ENCODE assay signal across 9 cellular contexts in genomic region chr19:6802336-6803035, GRCh38. TPM values are rescaled to one million over a fixed set of nuclear protein-coding genes. Genes with fewer than 3 reads are reported as not detected.
DNase-seq lines count a peak whose midpoint lies in the region; ATAC-seq and TF ChIP-seq lines count a peak whose summit lies in the region.
"Had no signal": no experiment of that assay in that cellular context is flagged by ENCODE, and none has a peak within 500 bp of the region (broad histone marks: within the 10 kb centered on the region; RNA-seq: fewer than 3 reads in every experiment).

No MANE protein-coding gene starts in this region.

- H3K4me1 ChIP-seq in naive thymus-derived CD4-positive, alpha-beta T cell (ENCODE audit: control insufficient read depth in 2 of 2, insufficient read depth in 2 of 2, low read length in 2 of 2): peaks cover 28 to 31% of the 10 kb centered on the region in 2 donors
- H3K4me1 ChIP-seq in thoracic aorta (ENCODE audit: control insufficient read depth in 1 of 2, low read depth in 2 of 2): peaks cover 4 to 23% of the 10 kb centered on the region in 2 donors

- TF ChIP-seq CTCF in thoracic aorta (IDR thresholded peaks at IDR 0.05): no peak

- intact Hi-C loops in naive thymus-derived CD4-positive, alpha-beta T cell (cut with micrococcal nuclease): loop anchor here (1.0 to 5.0 kb wide), 4 partner anchors 12 to 395 kb away; no protein-coding TSS in a partner anchor

- TF ChIP-seq POLR2A in GM15510 (IDR thresholded peaks at IDR 0.05; ENCODE audit: borderline replicate concordance, extremely low read depth, insufficient read length): peak; percentile 43

- H3K4me3 ChIP-seq in naive thymus-derived CD4-positive, alpha-beta T cell (ENCODE audit: low read length): peak overlapping the region; percentile 35
- H3K4me3 ChIP-seq in thoracic aorta: peak overlapping the region; percentile 70

- no peaks in the 10 kb centered on the region for H3K36me3 ChIP-seq in naive thymus-derived CD4-positive, alpha-beta T cell (ENCODE audit: control insufficient read depth in 2 of 3, insufficient read depth in 3 of 3, low read length in 3 of 3)
- no peaks in the 10 kb centered on the region for H3K36me3 ChIP-seq in thoracic aorta

- H3K27me3 Mint-ChIP-seq in activated naive CD8-positive, alpha-beta T cell treated with anti-CD3 and anti-CD28 coated beads for 36 hours: no peaks in the 10 kb centered on the region
- H3K27me3 Mint-ChIP-seq in naive thymus-derived CD4-positive, alpha-beta T cell: no peaks in the 10 kb centered on the region

- H3K4me1 Mint-ChIP-seq in activated naive CD8-positive, alpha-beta T cell treated with anti-CD3 and anti-CD28 coated beads for 36 hours: peaks cover 64% of the 10 kb centered on the region
- H3K4me1 Mint-ChIP-seq in naive thymus-derived CD4-positive, alpha-beta T cell: peaks cover 45 to 84% (median 66%) of the 10 kb centered on the region in 7 donors

- ATAC-seq in HG03103 (IDR thresholded peaks at IDR 0.05; ENCODE audit: low read depth, unreplicated experiment) (peak; percentile 49), thoracic aorta (ENCODE audit: insufficient number of reproducible peaks, low FRiP score, low read depth) (no peak)
- ATAC-seq in naive thymus-derived CD4-positive, alpha-beta T cell: peak; percentile 80

- peak overlapping the region; percentile 88 for H3K4me3 Mint-ChIP-seq in activated naive CD8-positive, alpha-beta T cell treated with anti-CD3 and anti-CD28 coated beads for 36 hours
- peak overlapping the region; percentile 73 to 99 (median 93) for H3K4me3 Mint-ChIP-seq in naive thymus-derived CD4-positive, alpha-beta T cell

- H3K27me3 ChIP-seq in naive thymus-derived CD4-positive, alpha-beta T cell (ENCODE audit: control insufficient read depth in 2 of 2, insufficient read depth in 2 of 2, low read length in 2 of 2): no peaks in the 10 kb centered on the region
- H3K27me3 ChIP-seq in thoracic aorta (replicated peaks; ENCODE audit: insufficient read depth): no peaks in the 10 kb centered on the region

- peaks cover 44% of the 10 kb centered on the region for H3K36me3 Mint-ChIP-seq in activated naive CD8-positive, alpha-beta T cell treated with anti-CD3 and anti-CD28 coated beads for 36 hours
- peaks cover 0 to 38% (median 3%) of the 10 kb centered on the region in 5 donors for H3K36me3 Mint-ChIP-seq in naive thymus-derived CD4-positive, alpha-beta T cell

- CTCF ChIA-PET in naive thymus-derived CD4-positive, alpha-beta T cell (lab: Charles Lee): interaction anchor here (0.8 to 2.2 kb wide), 5 partner anchors 11 to 66 kb away, joined by 3 to 5 read pairs (median 5); partner anchors contain the start of genes SH2D3A and VAV1

- peak overlapping the region; percentile 77 for H3K27ac ChIP-seq in naive thymus-derived CD4-positive, alpha-beta T cell (ENCODE audit: low read depth, low read length)
- H3K27ac ChIP-seq in thoracic aorta: no peak overlapping the region

- no peaks in the 10 kb centered on the region for H3K9me3 ChIP-seq in naive thymus-derived CD4-positive, alpha-beta T cell (ENCODE audit: control insufficient read depth in 2 of 3, low read length in 3 of 3)
- H3K9me3 ChIP-seq in thoracic aorta: no peaks in the 10 kb centered on the region

- DNase-seq in T follicular helper cell (ENCODE audit: low read depth) (peak; percentile 35), thoracic aorta (ENCODE audit: low spot score) (no peak), iPS-NIHi11 (ENCODE audit: low spot score) (no peak), mesenteric fat pad (ENCODE audit: low spot score) (no peak)
- peak; percentile 79 for DNase-seq in activated naive CD8-positive, alpha-beta T cell treated with anti-CD3 and anti-CD28 coated beads for 36 hours
- DNase-seq in naive thymus-derived CD4-positive, alpha-beta T cell: peak in 7 of 9 donors; percentile 15 to 78 (median 40)

- POLR2A ChIA-PET in naive thymus-derived CD4-positive, alpha-beta T cell (lab: Charles Lee): interaction anchor here (1.4 to 4.2 kb wide), 8 partner anchors 10 to 64 kb away, joined by 3 to 26 read pairs (median 11); partner anchors contain the start of genes GPR108, SH2D3A and VAV1

- H3K9me3 Mint-ChIP-seq in activated naive CD8-positive, alpha-beta T cell treated with anti-CD3 and anti-CD28 coated beads for 36 hours: no peaks in the 10 kb centered on the region
- no peaks in the 10 kb centered on the region for H3K9me3 Mint-ChIP-seq in naive thymus-derived CD4-positive, alpha-beta T cell

- peak overlapping the region; percentile 100 for H3K27ac Mint-ChIP-seq in activated naive CD8-positive, alpha-beta T cell treated with anti-CD3 and anti-CD28 coated beads for 36 hours
- H3K27ac Mint-ChIP-seq in naive thymus-derived CD4-positive, alpha-beta T cell: peak overlapping the region; percentile 89 to 97 (median 94)

RNA-seq across cellular contexts. Expression of gene VAV1, which starts 30.0 kb away (rescaled TPM):
- total RNA-seq in activated naive CD8-positive, alpha-beta T cell treated with anti-CD3 and anti-CD28 coated beads for 36 hours: 10 to 100 TPM; 65.2 to 65.7 TPM
- total RNA-seq in naive thymus-derived CD4-positive, alpha-beta T cell: 100 to 1,000 TPM in 3 of 5 experiments, 10 to 100 TPM in 2; 90.5 to 132 (median 115) TPM
- 10 to 100 TPM; 26.2 to 41.4 TPM for polyA plus RNA-seq in naive thymus-derived CD4-positive, alpha-beta T cell
- 10 to 100 TPM in 1 of 2 donors, 1 to 10 TPM in 1; 7.6 to 12.2 TPM for total RNA-seq in thoracic aorta
- 16.4 TPM for total RNA-seq in mesenteric fat pad

RNA-seq across cellular contexts. Expression of gene SH2D3A, which starts 35.3 kb away (rescaled TPM):
- 10 to 100 TPM; 25.7 to 26.1 TPM for total RNA-seq in activated naive CD8-positive, alpha-beta T cell treated with anti-CD3 and anti-CD28 coated beads for 36 hours
- total RNA-seq in naive thymus-derived CD4-positive, alpha-beta T cell: 10 to 100 TPM; 27.9 to 64.7 (median 57.4) TPM
- 10 to 100 TPM; 35.2 to 60.4 TPM for polyA plus RNA-seq in naive thymus-derived CD4-positive, alpha-beta T cell
- total RNA-seq in thoracic aorta (1 to 10 TPM in 1 of 2 donors, under 1 TPM in 1; 0.68 to 7.1 TPM), mesenteric fat pad (0.55 TPM)
- total RNA-seq: skeletal muscle tissue had no signal

Comparison
In these comparisons a context has a peak if more than half of its experiments do, and no peak if none do; other contexts are left out.
1. DNase-seq: peak in T follicular helper cell (single experiment), activated naive CD8-positive, alpha-beta T cell treated with anti-CD3 and anti-CD28 coated beads for 36 hours (single experiment) and naive thymus-derived CD4-positive, alpha-beta T cell (7 of 9); none in thoracic aorta (single experiment), iPS-NIHi11 (single experiment) and mesenteric fat pad (single experiment).